ENCODE assay signal across 9 cellular contexts in genomic region chr2:174341995-174342571, GRCh38. TPM values are rescaled to one million over a fixed set of nuclear protein-coding genes. Genes with fewer than 3 reads are reported as not detected.
DNase-seq lines count a peak whose midpoint lies in the region; ATAC-seq and TF ChIP-seq lines count a peak whose summit lies in the region.
"Had no signal": no experiment of that assay in that cellular context is flagged by ENCODE, and none has a peak within 500 bp of the region (broad histone marks: within the 10 kb centered on the region; RNA-seq: fewer than 3 reads in every experiment).

No MANE protein-coding gene starts in this region.

- H3K27me3 Mint-ChIP-seq in HFFc6 (ENCODE audit: insufficient read depth), result peaks cover 46% of the 10 kb centered on the region
- H3K27me3 Mint-ChIP-seq in activated naive CD8-positive, alpha-beta T cell treated with anti-CD3 and anti-CD28 coated beads, Interleukin-2, amount 50 U/mL, for 24 hours, result peaks cover 69% of the 10 kb centered on the region

- H3K27ac ChIP-seq in lung (ENCODE audit: low read depth in 1 of 2, low read length in 1 of 2), result no peak overlapping the region
- H3K27ac ChIP-seq: epithelial cell of prostate had no signal

- peaks cover 4% of the 10 kb centered on the region; the same call in 1 of the 2 replicates for H3K36me3 Mint-ChIP-seq in HFFc6 (ENCODE audit: low read depth)
- H3K36me3 Mint-ChIP-seq in activated naive CD8-positive, alpha-beta T cell treated with anti-CD3 and anti-CD28 coated beads, Interleukin-2, amount 50 U/mL, for 24 hours (ENCODE audit: low read depth), result peaks cover 4% of the 10 kb centered on the region

- H3K36me3 ChIP-seq in lung (ENCODE audit: control insufficient read depth in 2 of 2, insufficient read depth in 2 of 2, low read length in 2 of 2), result no peaks in the 10 kb centered on the region

- peak overlapping the region; percentile 80 for H3K4me3 Mint-ChIP-seq in HFFc6
- H3K4me3 Mint-ChIP-seq in activated naive CD8-positive, alpha-beta T cell treated with anti-CD3 and anti-CD28 coated beads, Interleukin-2, amount 50 U/mL, for 24 hours, result peak overlapping the region; percentile 45

- no peak for ATAC-seq in activated naive CD8-positive, alpha-beta T cell treated with anti-CD3 and anti-CD28 coated beads, Interleukin-2, amount 50 U/mL, for 24 hours
- ATAC-seq in lung (ENCODE audit: insufficient read depth, low FRiP score) (peak; percentile 30), HG03460 (IDR thresholded peaks at IDR 0.05; ENCODE audit: unreplicated experiment) (no peak)

- TF ChIP-seq CTCF in AG09309 (IDR thresholded peaks at IDR 0.05; ENCODE audit: control insufficient read depth, insufficient read depth, low read depth, low read length, missing control alignments), result no peak
- no peak for TF ChIP-seq CTCF in HFFc6 (IDR thresholded peaks at IDR 0.05)
- TF ChIP-seq CTCF in lung (IDR thresholded peaks at IDR 0.05; ENCODE audit: control extremely low read depth, extremely low read depth), result no peak

- H3K4me3 ChIP-seq in AG09309 (ENCODE audit: control insufficient read depth, low read depth, low read length), result peak overlapping the region; percentile 30
- no peak overlapping the region for H3K4me3 ChIP-seq in lung

- peaks cover 5% of the 10 kb centered on the region for H3K9me3 Mint-ChIP-seq in HFFc6
- no peaks in the 10 kb centered on the region for H3K9me3 Mint-ChIP-seq in activated naive CD8-positive, alpha-beta T cell treated with anti-CD3 and anti-CD28 coated beads, Interleukin-2, amount 50 U/mL, for 24 hours

- DNase-seq in AG09309 (ENCODE audit: low read depth), result no peak
- DNase-seq in HFFc6, result no peak
- no peak for DNase-seq in activated naive CD8-positive, alpha-beta T cell treated with anti-CD3 and anti-CD28 coated beads, Interleukin-2, amount 50 U/mL, for 24 hours
- DNase-seq in lung (ENCODE audit: low spot score), result no peak
- no peak for DNase-seq in RPMI8226
- no peak for DNase-seq in NK-92 (lab: John Stamatoyannopoulos, UW; ENCODE audit: unreplicated experiment)
- no peak for DNase-seq in mesenteric fat pad (ENCODE audit: low spot score)

- WGBS in lung, 2 donors, result 3 to 6% methylated on average over 32 to 47 of the region's 47 CpGs

- H3K9me3 ChIP-seq in lung (ENCODE audit: control insufficient read depth in 2 of 2, insufficient read depth in 1 of 2, low read length in 1 of 2), result peaks cover 0 to 4% of the 10 kb centered on the region in 2 donors

- peaks cover 20% of the 10 kb centered on the region for H3K27me3 ChIP-seq in lung (ENCODE audit: control insufficient read depth, insufficient read depth)

- peaks cover 37% of the 10 kb centered on the region for H3K4me1 Mint-ChIP-seq in HFFc6 (ENCODE audit: low read depth)
- peaks cover 36% of the 10 kb centered on the region for H3K4me1 Mint-ChIP-seq in activated naive CD8-positive, alpha-beta T cell treated with anti-CD3 and anti-CD28 coated beads, Interleukin-2, amount 50 U/mL, for 24 hours

- peaks cover 0 to 15% of the 10 kb centered on the region in 2 donors for H3K4me1 ChIP-seq in lung (ENCODE audit: control insufficient read depth in 2 of 2, insufficient read depth in 2 of 2, low read length in 2 of 2)

- no peak overlapping the region for H3K27ac Mint-ChIP-seq in HFFc6
- no peak overlapping the region for H3K27ac Mint-ChIP-seq in activated naive CD8-positive, alpha-beta T cell treated with anti-CD3 and anti-CD28 coated beads, Interleukin-2, amount 50 U/mL, for 24 hours

RNA-seq across cellular contexts. Expression of gene SP9, which starts 7.3 kb away (rescaled TPM):
- not detected for total RNA-seq in HFFc6 (2021; fragmentation: NEBNext Ultra II Directional; extraction: Animal tissue kit (Norgen Biotek cat#: 25700))
- not detected for total RNA-seq in lung
- polyA plus RNA-seq in lung, result not detected
- total RNA-seq in mesenteric fat pad, result not detected

RNA-seq across cellular contexts. Expression of gene SCRN3, which starts 53.4 kb away (rescaled TPM):
- total RNA-seq in HFFc6 (2021; fragmentation: NEBNext Ultra II Directional; extraction: Animal tissue kit (Norgen Biotek cat#: 25700)), result 10 to 100 TPM; 23.8 to 30.6 (median 27.1) TPM
- total RNA-seq in lung (10 to 100 TPM; 22.7 to 34.0 TPM), mesenteric fat pad (19.8 TPM)
- polyA plus RNA-seq in lung, result 10 to 100 TPM; 11.0 to 14.4 TPM
